Comparison of ENCODE assay signal across 1 cellular context in the genomic region with DNA sequence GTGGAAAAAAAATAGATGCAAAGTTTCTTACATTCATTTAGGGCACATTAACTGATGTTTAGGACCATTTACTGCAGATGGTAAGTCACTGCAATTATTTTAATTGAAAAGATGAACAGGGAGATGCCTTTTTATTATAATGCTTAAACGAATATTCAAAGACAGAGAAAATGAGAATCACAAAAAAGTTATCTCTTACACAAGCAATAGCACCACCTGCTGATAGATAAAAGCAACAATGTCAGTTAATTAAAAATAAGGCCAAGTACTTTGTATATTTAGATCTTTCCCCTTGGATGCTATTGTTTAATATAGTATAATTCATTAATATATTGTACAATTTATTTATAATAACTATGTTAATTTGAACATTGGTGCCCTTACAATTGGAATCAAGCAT.
TF ChIP-seq lines count a peak whose summit lies in the region.

No MANE protein-coding gene starts in this region.

TF ChIP-seq in GM12878, 131 proteins besides CTCF, POLR2A, EP300 and RAD21 (continued from another document):
- TF ChIP-seq, protein P1, sequence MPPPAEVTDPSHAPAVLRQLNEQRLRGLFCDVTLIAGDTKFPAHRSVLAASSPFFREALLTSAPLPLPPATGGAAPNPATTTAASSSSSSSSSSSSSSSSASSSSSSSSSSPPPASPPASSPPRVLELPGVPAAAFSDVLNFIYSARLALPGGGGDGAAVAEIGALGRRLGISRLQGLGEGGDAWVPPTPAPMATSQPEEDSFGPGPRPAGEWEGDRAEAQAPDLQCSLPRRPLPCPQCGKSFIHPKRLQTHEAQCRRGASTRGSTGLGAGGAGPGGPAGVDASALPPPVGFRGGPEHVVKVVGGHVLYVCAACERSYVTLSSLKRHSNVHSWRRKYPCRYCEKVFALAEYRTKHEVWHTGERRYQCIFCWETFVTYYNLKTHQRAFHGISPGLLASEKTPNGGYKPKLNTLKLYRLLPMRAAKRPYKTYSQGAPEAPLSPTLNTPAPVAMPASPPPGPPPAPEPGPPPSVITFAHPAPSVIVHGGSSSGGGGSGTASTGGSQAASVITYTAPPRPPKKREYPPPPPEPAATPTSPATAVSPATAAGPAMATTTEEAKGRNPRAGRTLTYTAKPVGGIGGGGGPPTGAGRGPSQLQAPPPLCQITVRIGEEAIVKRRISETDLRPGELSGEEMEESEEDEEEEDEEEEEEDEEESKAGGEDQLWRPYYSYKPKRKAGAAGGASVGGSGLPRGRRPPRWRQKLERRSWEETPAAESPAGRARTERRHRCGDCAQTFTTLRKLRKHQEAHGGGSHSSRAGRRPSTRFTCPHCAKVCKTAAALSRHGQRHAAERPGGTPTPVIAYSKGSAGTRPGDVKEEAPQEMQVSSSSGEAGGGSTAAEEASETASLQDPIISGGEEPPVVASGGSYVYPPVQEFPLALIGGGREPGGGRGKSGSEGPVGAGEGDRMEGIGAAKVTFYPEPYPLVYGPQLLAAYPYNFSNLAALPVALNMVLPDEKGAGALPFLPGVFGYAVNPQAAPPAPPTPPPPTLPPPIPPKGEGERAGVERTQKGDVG (CRISPR knock-in tag; IDR thresholded peaks at IDR 0.05): no peak
- TF ChIP-seq, protein P2, sequence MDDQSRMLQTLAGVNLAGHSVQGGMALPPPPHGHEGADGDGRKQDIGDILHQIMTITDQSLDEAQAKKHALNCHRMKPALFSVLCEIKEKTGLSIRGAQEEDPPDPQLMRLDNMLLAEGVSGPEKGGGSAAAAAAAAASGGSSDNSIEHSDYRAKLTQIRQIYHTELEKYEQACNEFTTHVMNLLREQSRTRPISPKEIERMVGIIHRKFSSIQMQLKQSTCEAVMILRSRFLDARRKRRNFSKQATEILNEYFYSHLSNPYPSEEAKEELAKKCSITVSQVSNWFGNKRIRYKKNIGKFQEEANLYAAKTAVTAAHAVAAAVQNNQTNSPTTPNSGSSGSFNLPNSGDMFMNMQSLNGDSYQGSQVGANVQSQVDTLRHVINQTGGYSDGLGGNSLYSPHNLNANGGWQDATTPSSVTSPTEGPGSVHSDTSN (IDR thresholded peaks at IDR 0.05; ENCODE audit: insufficient replicate concordance, low read depth, low read length): no peak
- no peak for TF ChIP-seq TCF12 (IDR thresholded peaks at IDR 0.05; ENCODE audit: low read depth, low read length)
- no peak for TF ChIP-seq NFIC (IDR thresholded peaks at IDR 0.05; ENCODE audit: low read depth, low read length)
